ENCODE assay signal across 23 cellular contexts in the genomic region with DNA sequence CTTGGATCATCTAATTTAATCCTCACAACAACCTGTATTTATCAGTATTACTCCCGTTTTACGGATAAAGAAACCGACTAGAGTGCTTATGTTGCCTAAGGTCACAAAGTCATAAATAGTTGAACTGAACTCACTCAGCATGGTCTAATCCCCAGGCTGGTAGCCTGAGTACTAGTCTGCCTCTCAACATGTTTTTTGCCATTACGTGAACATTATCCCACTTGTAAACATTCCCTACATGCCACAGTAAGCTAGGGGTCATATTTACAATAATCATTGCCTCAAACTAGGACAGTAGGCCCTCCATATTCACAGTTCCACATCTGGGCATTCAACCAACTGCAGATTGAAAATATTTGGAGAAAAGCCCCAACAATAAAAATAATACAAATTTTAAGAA.
"Had no signal": no experiment of that assay in that cellular context is flagged by ENCODE, and none has a peak within 500 bp of the region (broad histone marks: within the 10 kb centered on the region; RNA-seq: fewer than 3 reads in every experiment).

No MANE protein-coding gene starts in this region.

- H3K4me3 ChIP-seq: MG63, SJSA1, SK-N-MC had no signal

- FAIRE-seq: RCC 7860 had no signal

- H3K4me1 ChIP-seq: SJSA1 had no signal

- DNase-seq: Karpas-422, KG1, MG63, NCI-H1092, NCI-H1105 treated with DMSO at 0.1 percent for 48 hours, NCI-H1417 treated with DMSO at 0.1 percent for 48 hours, NCI-H146, NCI-H1694 treated with DMSO at 0.1 percent for 48 hours, NCI-H1930, NCI-H2081, NCI-H2171, NCI-H226, NCI-H446, NCI-H510A, NCI-H524 treated with DMSO at 0.1 percent for 48 hours, NCI-H69, NCI-H774, Right ventricle myocardium superior, RPMI8226, SIG-M5 had no signal

- H3K27ac ChIP-seq: SJSA1, SK-N-MC had no signal

- H3K9me3 ChIP-seq: MG63, SJSA1 had no signal

- H3K27me3 ChIP-seq: MG63, SJSA1 had no signal
